ENCODE assay signal across 29 cellular contexts in the genomic region with DNA sequence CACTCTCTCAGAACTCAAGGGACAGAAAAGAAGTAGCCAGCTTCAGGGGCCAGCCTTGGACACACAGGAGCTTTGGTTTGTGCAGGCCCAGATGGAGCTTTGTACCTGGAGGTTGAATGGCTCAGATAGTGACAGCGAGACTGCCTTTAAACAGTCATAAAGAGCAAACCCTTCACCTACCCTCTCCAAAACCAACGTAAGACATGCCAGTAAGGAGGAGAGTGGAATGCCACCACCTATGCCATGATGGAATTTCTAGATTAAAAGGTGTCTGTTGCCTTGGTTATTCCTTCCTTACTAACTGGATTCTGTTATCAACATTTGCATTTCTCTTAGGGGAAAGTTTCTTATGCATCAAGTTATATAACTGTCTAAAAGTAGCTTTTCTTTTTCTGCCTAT.
"Had no signal": no experiment of that assay in that cellular context is flagged by ENCODE, and none has a peak within 500 bp of the region (broad histone marks: within the 10 kb centered on the region; RNA-seq: fewer than 3 reads in every experiment).

No MANE protein-coding gene starts in this region.

- DNase-seq: activated CD4-positive, alpha-beta memory T cell treated with anti-CD3 and anti-CD28 coated beads for 36 hours; activated CD4-positive, alpha-beta T cell treated with anti-CD3 and anti-CD28 coated beads for 36 hours; activated CD4-positive, alpha-beta T cell treated with anti-CD3 and anti-CD28 coated beads, Interleukin-2, amount 10 ng/mL, durations not matched to agents 24 days and 14 days; activated CD4-positive, CD25-positive, alpha-beta regulatory T cell; activated CD4-positive, CD25-positive, alpha-beta regulatory T cell treated with anti-CD3 and anti-CD28 coated beads, Interleukin-2, amount 50 U/mL, for 72 hours; activated CD8-positive, alpha-beta memory T cell treated with anti-CD3 and anti-CD28 coated beads, Interleukin-2, amount 10 ng/mL, durations not matched to agents 7 days and 5 days; activated CD8-positive, alpha-beta memory T cell treated with anti-CD3 and anti-CD28 coated beads, Interleukin-2, amount 50 U/mL, for 4 hours; activated CD8-positive, alpha-beta T cell treated with anti-CD3 and anti-CD28 coated beads, Interleukin-2, amount 10 ng/mL, durations not matched to agents 7 days and 5 days; activated effector memory CD4-positive, alpha-beta T cell treated with anti-CD3 and anti-CD28 coated beads, Interleukin-2, amount 50 U/mL, for 16 hours; activated naive CD4-positive, alpha-beta T cell treated with anti-CD3 and anti-CD28 coated beads for 36 hours; activated naive CD8-positive, alpha-beta T cell treated with anti-CD3 and anti-CD28 coated beads for 36 hours; activated naive CD8-positive, alpha-beta T cell treated with anti-CD3 and anti-CD28 coated beads, Interleukin-2, amount 50 U/mL, for 24 hours; activated T-cell treated with anti-CD3 and anti-CD28 coated beads, Interleukin-2, amount 50 U/mL, for 1 hour; activated T-cell treated with anti-CD3 and anti-CD28 coated beads, Interleukin-2, amount 50 U/mL, for 48 hours; adrenal gland; amygdala; cortex of kidney; dermis blood vessel endothelial cell; effector CD8-positive, alpha-beta T cell; esophagus squamous epithelium; foreskin melanocyte; heart right ventricle had no signal

- H3K27ac ChIP-seq: adrenal gland, ascending aorta, breast epithelium, epithelial cell of prostate, esophagus squamous epithelium, gastroesophageal sphincter, heart right ventricle had no signal

- H3K9me3 ChIP-seq: adrenal gland, ascending aorta, breast epithelium, esophagus squamous epithelium, gastroesophageal sphincter, heart right ventricle had no signal

- H3K4me3 ChIP-seq: adrenal gland, ascending aorta, breast epithelium, esophagus squamous epithelium, gastroesophageal sphincter, heart right ventricle had no signal

- H3K36me3 ChIP-seq: adrenal gland, ascending aorta, breast epithelium, esophagus squamous epithelium had no signal

- FAIRE-seq: colon, endometrium, endothelial cell of umbilical vein had no signal
